8 cellular contexts compared by ENCODE assay signal in genomic region chr10:124152139-124152780, GRCh38.
DNase-seq lines count a peak whose midpoint lies in the region; TF ChIP-seq lines count a peak whose summit lies in the region.

No MANE protein-coding gene starts in this region.

- H2AFZ ChIP-seq in MM.1S (ENCODE audit: low read length): peak overlapping the region; percentile 21; the same call in 1 of the 2 replicates

- peaks cover 56% of the 10 kb centered on the region for H3K4me1 ChIP-seq in MM.1S (ENCODE audit: low read length)
- H3K4me1 ChIP-seq in mucosa of stomach (ENCODE audit: control insufficient read depth, insufficient read depth, low read length): peaks cover 33% of the 10 kb centered on the region

- no peaks in the 10 kb centered on the region for H3K9me2 ChIP-seq in MM.1S (replicated peaks; ENCODE audit: insufficient read depth, low read length)

- TF ChIP-seq CTCF in MM.1S (IDR thresholded peaks at IDR 0.05; ENCODE audit: low read length): no peak

- H3F3A ChIP-seq in MM.1S (ENCODE audit: insufficient read depth, low read length): peaks cover 35% of the 10 kb centered on the region

- H3K4me2 ChIP-seq in MM.1S (ENCODE audit: low read depth, low read length): peak overlapping the region; percentile 85

- H3K9me3 ChIP-seq in MM.1S (replicated peaks; ENCODE audit: insufficient read depth, low read length) (no peaks in the 10 kb centered on the region), mucosa of stomach (ENCODE audit: control insufficient read depth, low read length) (no peaks in the 10 kb centered on the region)

- H3K9ac ChIP-seq in MM.1S (ENCODE audit: low read length) (peak overlapping the region; percentile 63), mucosa of stomach (ENCODE audit: low read length) (peak overlapping the region; percentile 33)

- no peak overlapping the region for H3K4me3 ChIP-seq in MM.1S (ENCODE audit: low read length)
- peak overlapping the region; percentile 44 for H3K4me3 ChIP-seq in mucosa of stomach (ENCODE audit: low read length)

- peak; percentile 89 for DNase-seq in AG20443 (ENCODE audit: low spot score)
- DNase-seq in MM.1S: no peak
- peak; percentile 50 for DNase-seq in epidermal melanocyte (ENCODE audit: insufficient read length, low spot score)
- no peak for DNase-seq in D341Med (ENCODE audit: low spot score)
- DNase-seq in NCI-H2196 (lab: John Stamatoyannopoulos, UW; ENCODE audit: unreplicated experiment): no peak
- DNase-seq in activated gamma-delta T cell (lab: John Stamatoyannopoulos, UW): no peak
- no peak for DNase-seq in SKM-1 (lab: John Stamatoyannopoulos, UW; ENCODE audit: unreplicated experiment)

- no peaks in the 10 kb centered on the region for H4K20me1 ChIP-seq in MM.1S (ENCODE audit: insufficient read depth, low read length)

- H3K79me2 ChIP-seq in MM.1S (ENCODE audit: low read length): peaks cover 20% of the 10 kb centered on the region

- H3K27me3 ChIP-seq in MM.1S (replicated peaks; ENCODE audit: insufficient read depth, low read length): no peaks in the 10 kb centered on the region
- H3K27me3 ChIP-seq in mucosa of stomach (ENCODE audit: control insufficient read depth, insufficient read depth, low read length): no peaks in the 10 kb centered on the region

- H3K36me3 ChIP-seq in MM.1S (replicated peaks; ENCODE audit: insufficient read depth, low read length) (no peaks in the 10 kb centered on the region), mucosa of stomach (ENCODE audit: control insufficient read depth, insufficient read depth, low read length) (no peaks in the 10 kb centered on the region)

- peak overlapping the region; percentile 94 for H3K27ac ChIP-seq in MM.1S (ENCODE audit: low read length)

Comparison
In these comparisons a context has a peak if more than half of its experiments do, and no peak if none do; other contexts are left out.
1. DNase-seq: peak in AG20443 (single experiment) and epidermal melanocyte (single experiment); none in MM.1S (single experiment), D341Med (single experiment), NCI-H2196 (single experiment), activated gamma-delta T cell (single experiment) and SKM-1 (single experiment).